8 cellular contexts compared by ENCODE assay signal in genomic region chr5:179906795-179907569, GRCh38. TPM values are rescaled to one million over a fixed set of nuclear protein-coding genes. Genes with fewer than 3 reads are reported as not detected.
A peak's percentile ranks its signal among the peaks of the same experiment; 100 is the strongest.
DNase-seq lines count a peak whose midpoint lies in the region; ATAC-seq and TF ChIP-seq lines count a peak whose summit lies in the region.

No MANE protein-coding gene starts in this region.

- H3K4me1 Mint-ChIP-seq in activated T-helper 1 cell treated with anti-CD3 and anti-CD28 coated beads, Interleukin-12 subunit alpha, Interleukin-12 subunit beta, Interleukin-2, Interleukin-4 antibody, amounts not matched to agents 30 ng/mL and 10 ng/mL and 1 ng/mL, durations not matched to agents 14 hours and 24 hours and 36 hours (ENCODE audit: low read depth), result peaks cover 18% of the 10 kb centered on the region

- H3K27ac ChIP-seq in ovary, result peak overlapping the region; percentile 60 to 65

- CTCF ChIA-PET in AG04449 (lab: Yijun Ruan, JAX), result interaction anchor here (0.7 to 3.1 kb wide), 11 partner anchors 9 to 186 kb away, joined by 3 to 14 read pairs (median 4); no protein-coding TSS in a partner anchor

- peak overlapping the region; percentile 83 for H3K4me3 ChIP-seq in AG04449 (ENCODE audit: low read depth, low read length)
- H3K4me3 ChIP-seq in ovary, result peak overlapping the region; percentile 62

- TF ChIP-seq POLR2A in ovary (IDR thresholded peaks at IDR 0.05), result no peak

- intact Hi-C loops in activated T-helper 1 cell treated with anti-CD3 and anti-CD28 coated beads, Interleukin-12 subunit alpha, Interleukin-12 subunit beta, Interleukin-2, Interleukin-4 antibody, amounts not matched to agents 30 ng/mL and 10 ng/mL and 1 ng/mL, durations not matched to agents 14 hours and 24 hours and 36 hours (cut with micrococcal nuclease), result loop anchor here (1.0 to 5.0 kb wide), 7 partner anchors 49 to 210 kb away; partner anchors contain the start of genes CANX, MAML1, MRNIP and RNF130
- intact Hi-C loops in ovary (cut with DNase I), result loop anchor here in 3 of 4 donors (10.0 kb wide), 5 partner anchors 82 to 168 kb away; partner anchors contain the start of genes RNF130 (in 2 of the 3), LTC4S (in 1 of the 3), MGAT4B (in 1 of the 3) and SQSTM1 (in 1 of the 3)

- DNase-seq in AG04449 (ENCODE audit: low read depth, low spot score) (no peak), Kasumi-1 (lab: John Stamatoyannopoulos, UW) (peak; percentile 18 to 40), germinal center (ENCODE audit: low spot score) (peak; percentile 17), ovary (peak in 4 of 5 donors; percentile 33 to 61 (median 52)), activated gamma-delta T cell (lab: John Stamatoyannopoulos, UW) (no peak), NCI-H526 treated with DMSO at 0.1 percent for 48 hours (lab: John Stamatoyannopoulos, UW) (no peak)
- DNase-seq in activated T-helper 1 cell treated with anti-CD3 and anti-CD28 coated beads, Interleukin-12 subunit alpha, Interleukin-12 subunit beta, Interleukin-2, Interleukin-4 antibody, amounts not matched to agents 30 ng/mL and 10 ng/mL and 1 ng/mL, durations not matched to agents 14 hours and 24 hours and 36 hours (ENCODE audit: low spot score), result no peak

- no peaks in the 10 kb centered on the region for H3K9me3 Mint-ChIP-seq in activated T-helper 1 cell treated with anti-CD3 and anti-CD28 coated beads, Interleukin-12 subunit alpha, Interleukin-12 subunit beta, Interleukin-2, Interleukin-4 antibody, amounts not matched to agents 30 ng/mL and 10 ng/mL and 1 ng/mL, durations not matched to agents 14 hours and 24 hours and 36 hours

- POLR2A ChIA-PET in AG04449 (lab: Yijun Ruan, JAX), result interaction anchor here (1.0 kb wide), 1 partner anchor 14 kb away, joined by 3 read pairs; no protein-coding TSS in a partner anchor

- no peaks in the 10 kb centered on the region for H3K27me3 ChIP-seq in ovary

- TF ChIP-seq EP300 in ovary (IDR thresholded peaks at IDR 0.05), result no peak

- H3K27ac Mint-ChIP-seq in activated T-helper 1 cell treated with anti-CD3 and anti-CD28 coated beads, Interleukin-12 subunit alpha, Interleukin-12 subunit beta, Interleukin-2, Interleukin-4 antibody, amounts not matched to agents 30 ng/mL and 10 ng/mL and 1 ng/mL, durations not matched to agents 14 hours and 24 hours and 36 hours, result peak overlapping the region; percentile 89

- no peaks in the 10 kb centered on the region for H3K27me3 Mint-ChIP-seq in activated T-helper 1 cell treated with anti-CD3 and anti-CD28 coated beads, Interleukin-12 subunit alpha, Interleukin-12 subunit beta, Interleukin-2, Interleukin-4 antibody, amounts not matched to agents 30 ng/mL and 10 ng/mL and 1 ng/mL, durations not matched to agents 14 hours and 24 hours and 36 hours (ENCODE audit: insufficient read depth)

- ATAC-seq in GM19372 (IDR thresholded peaks at IDR 0.05; ENCODE audit: low read depth, unreplicated experiment), result peak; percentile 32

- H3K36me3 Mint-ChIP-seq in activated T-helper 1 cell treated with anti-CD3 and anti-CD28 coated beads, Interleukin-12 subunit alpha, Interleukin-12 subunit beta, Interleukin-2, Interleukin-4 antibody, amounts not matched to agents 30 ng/mL and 10 ng/mL and 1 ng/mL, durations not matched to agents 14 hours and 24 hours and 36 hours (ENCODE audit: low read depth), result peaks cover 18% of the 10 kb centered on the region

- no peaks in the 10 kb centered on the region for H3K9me3 ChIP-seq in ovary

- no peak for TF ChIP-seq CTCF in AG04449 (IDR thresholded peaks at IDR 0.05; ENCODE audit: insufficient read depth, low read length, missing control alignments)
- TF ChIP-seq CTCF in ovary (IDR thresholded peaks at IDR 0.05), result no peak

- WGBS in ovary, 3 donors, result 3 to 4% (median 3%) methylated on average over 45 to 53 of the region's 54 CpGs

- peak overlapping the region; percentile 95 for H3K4me3 Mint-ChIP-seq in activated T-helper 1 cell treated with anti-CD3 and anti-CD28 coated beads, Interleukin-12 subunit alpha, Interleukin-12 subunit beta, Interleukin-2, Interleukin-4 antibody, amounts not matched to agents 30 ng/mL and 10 ng/mL and 1 ng/mL, durations not matched to agents 14 hours and 24 hours and 36 hours

- no peaks in the 10 kb centered on the region for H3K36me3 ChIP-seq in ovary

- H3K4me1 ChIP-seq in ovary (ENCODE audit: insufficient read depth), result peaks cover 10% of the 10 kb centered on the region

RNA-seq across cellular contexts. Expression of gene TBC1D9B, which starts 0.7 kb away (rescaled TPM):
- total RNA-seq in activated T-helper 1 cell treated with anti-CD3 and anti-CD28 coated beads, Interleukin-12 subunit alpha, Interleukin-12 subunit beta, Interleukin-2, Interleukin-4 antibody, amounts not matched to agents 30 ng/mL and 10 ng/mL and 1 ng/mL, durations not matched to agents 14 hours and 24 hours and 36 hours, result 123 and 127 TPM in 2 replicates
- total RNA-seq in ovary, result 100 to 1,000 TPM in 2 of 7 donors, 10 to 100 TPM in 5; 48.3 to 121 (median 87.8) TPM
- 10 to 100 TPM; 66.2 to 67.4 TPM for polyA plus RNA-seq in ovary

RNA-seq across cellular contexts. Expression of gene MRNIP, which starts 48.4 kb away (rescaled TPM):
- total RNA-seq in activated T-helper 1 cell treated with anti-CD3 and anti-CD28 coated beads, Interleukin-12 subunit alpha, Interleukin-12 subunit beta, Interleukin-2, Interleukin-4 antibody, amounts not matched to agents 30 ng/mL and 10 ng/mL and 1 ng/mL, durations not matched to agents 14 hours and 24 hours and 36 hours, result 24.6 and 26.3 TPM in 2 replicates
- 10 to 100 TPM; 46.2 to 61.1 (median 50.3) TPM for total RNA-seq in ovary
- 10 to 100 TPM; 26.9 to 59.3 TPM for polyA plus RNA-seq in ovary

Comparison
In these comparisons a context has a peak if more than half of its experiments do, and no peak if none do; other contexts are left out.
1. DNase-seq: peak in Kasumi-1 (2 of 2), germinal center (single experiment) and ovary (4 of 5); none in AG04449 (single experiment), activated T-helper 1 cell treated with anti-CD3 and anti-CD28 coated beads, Interleukin-12 subunit alpha, Interleukin-12 subunit beta, Interleukin-2, Interleukin-4 antibody, amounts not matched to agents 30 ng/mL and 10 ng/mL and 1 ng/mL, durations not matched to agents 14 hours and 24 hours and 36 hours (single experiment), activated gamma-delta T cell (single experiment) and NCI-H526 treated with DMSO at 0.1 percent for 48 hours (single experiment).